ENCODE assay signal across 7 cellular contexts in genomic region chr9:125413579-125413978, GRCh38.
"Had no signal": no experiment of that assay in that cellular context is flagged by ENCODE, and none has a peak within 500 bp of the region (broad histone marks: within the 10 kb centered on the region; RNA-seq: fewer than 3 reads in every experiment).

No MANE protein-coding gene starts in this region.

- DNase-seq: IMR-90, KBM-7, KG1 had no signal

- H3K9ac ChIP-seq: KMS-11 had no signal

- FAIRE-seq: HepG2, HTR-8/SVneo had no signal

- ATAC-seq: HepG2 had no signal

- H3K27ac ChIP-seq: HL-60, KMS-11 had no signal

- H3K4me2 ChIP-seq: KMS-11 had no signal
